ENCODE assay signal across 35 cellular contexts in genomic region chr6:63249875-63250482, GRCh38.
"Had no signal": no experiment of that assay in that cellular context is flagged by ENCODE, and none has a peak within 500 bp of the region (broad histone marks: within the 10 kb centered on the region; RNA-seq: fewer than 3 reads in every experiment).

No MANE protein-coding gene starts in this region.

- DNase-seq: Karpas-422, Kasumi-1, MG63, MM.1S, MV-4-11, NCI-H1048, NCI-H1092, NCI-H1092 treated with DMSO at 0.1 percent for 48 hours, NCI-H1105, NCI-H1105 treated with DMSO at 0.1 percent for 48 hours, NCI-H1417, NCI-H1417 treated with DMSO at 0.1 percent for 48 hours, NCI-H1436, NCI-H1436 treated with DMSO at 0.1 percent for 48 hours, NCI-H146, NCI-H1694, NCI-H1694 treated with DMSO at 0.1 percent for 48 hours, NCI-H187, NCI-H187 treated with DMSO at 0.1 percent for 48 hours, NCI-H1930, NCI-H2029, NCI-H2029 treated with DMSO at 0.1 percent for 48 hours, NCI-H2081, NCI-H2081 treated with DMSO at 0.1 percent for 48 hours, NCI-H2107, NCI-H2171, NCI-H2171 treated with DMSO at 0.1 percent for 48 hours, NCI-H2227 treated with DMSO at 0.1 percent for 48 hours, NCI-H226, NCI-H345, NCI-H446, NCI-H446 treated with DMSO at 0.1 percent for 48 hours, NCI-H510A, NCI-H510A treated with DMSO at 0.1 percent for 48 hours, NCI-H524 had no signal

- H3K9me3 ChIP-seq: MG63 had no signal

- H3K4me3 ChIP-seq: MG63 had no signal

- H3K27me3 ChIP-seq: MG63 had no signal

- H3K36me3 ChIP-seq: MG63 had no signal
